Comparison of ENCODE assay signal across 9 cellular contexts in genomic region chr17:19376799-19377198, GRCh38. TPM values are rescaled to one million over a fixed set of nuclear protein-coding genes. Genes with fewer than 3 reads are reported as not detected.
DNase-seq lines count a peak whose midpoint lies in the region; ATAC-seq lines count a peak whose summit lies in the region.
"Had no signal": no experiment of that assay in that cellular context is flagged by ENCODE, and none has a peak within 500 bp of the region (broad histone marks: within the 10 kb centered on the region; RNA-seq: fewer than 3 reads in every experiment).

No MANE protein-coding gene starts in this region.

- no peaks in the 10 kb centered on the region for H3K4me1 ChIP-seq in right cardiac atrium (ENCODE audit: control insufficient read depth, insufficient read depth, low read length)

- intact Hi-C loops in right cardiac atrium (cut with DNase I) = loop anchor here in 1 of 4 donors (5.0 kb wide), 1 partner anchor 131 kb away; no protein-coding TSS in a partner anchor

- H3K9me3 Mint-ChIP-seq in activated naive CD4-positive, alpha-beta T cell treated with anti-CD3 and anti-CD28 coated beads, Interleukin-2, amount 50 U/mL, for 24 hours = no peaks in the 10 kb centered on the region
- no peaks in the 10 kb centered on the region for H3K9me3 Mint-ChIP-seq in T-helper 2 cell treated with Interferon-gamma antibody and Interleukin-4, amounts not matched to agents 5 μg/mL and 100 μg/mL, for 36 hours
- H3K9me3 Mint-ChIP-seq in stimulated activated memory B cell treated with anti-CD40 and anti-IgM and Interleukin-4, amounts not matched to agents 10 μg/mL and 1 μg/mL and 100 μg/mL, for 72 hours = no peaks in the 10 kb centered on the region

- no peak for DNase-seq in activated naive CD4-positive, alpha-beta T cell treated with anti-CD3 and anti-CD28 coated beads, Interleukin-2, amount 50 U/mL, for 16 hours
- no peak for DNase-seq in T-helper 2 cell treated with Interferon-gamma antibody and Interleukin-4, amounts not matched to agents 5 μg/mL and 100 μg/mL, for 36 hours (ENCODE audit: low spot score)
- no peak for DNase-seq in right cardiac atrium
- DNase-seq in AG08395 (ENCODE audit: low spot score) = no peak
- no peak for DNase-seq in activated gamma-delta T cell (lab: John Stamatoyannopoulos, UW)

- WGBS in right cardiac atrium = 59% methylated on average over 2 of the region's 2 CpGs

- H3K4me3 ChIP-seq in right cardiac atrium (ENCODE audit: low read length) = peak overlapping the region; percentile 63

- H3K36me3 Mint-ChIP-seq in activated naive CD4-positive, alpha-beta T cell treated with anti-CD3 and anti-CD28 coated beads, Interleukin-2, amount 50 U/mL, for 24 hours = peaks cover 7% of the 10 kb centered on the region
- peaks cover 25% of the 10 kb centered on the region for H3K36me3 Mint-ChIP-seq in T-helper 2 cell treated with Interferon-gamma antibody and Interleukin-4, amounts not matched to agents 5 μg/mL and 100 μg/mL, for 36 hours (ENCODE audit: low read depth)
- H3K36me3 Mint-ChIP-seq in stimulated activated memory B cell treated with anti-CD40 and anti-IgM and Interleukin-4, amounts not matched to agents 10 μg/mL and 1 μg/mL and 100 μg/mL, for 72 hours = peaks cover 16% of the 10 kb centered on the region

- H3K27ac Mint-ChIP-seq in activated naive CD4-positive, alpha-beta T cell treated with anti-CD3 and anti-CD28 coated beads, Interleukin-2, amount 50 U/mL, for 24 hours = peak overlapping the region; percentile 95
- H3K27ac Mint-ChIP-seq in T-helper 2 cell treated with Interferon-gamma antibody and Interleukin-4, amounts not matched to agents 5 μg/mL and 100 μg/mL, for 36 hours = peak overlapping the region; percentile 97
- peak overlapping the region; percentile 97 for H3K27ac Mint-ChIP-seq in stimulated activated memory B cell treated with anti-CD40 and anti-IgM and Interleukin-4, amounts not matched to agents 10 μg/mL and 1 μg/mL and 100 μg/mL, for 72 hours

- H3K4me1 Mint-ChIP-seq in activated naive CD4-positive, alpha-beta T cell treated with anti-CD3 and anti-CD28 coated beads, Interleukin-2, amount 50 U/mL, for 24 hours = peaks cover 21% of the 10 kb centered on the region
- H3K4me1 Mint-ChIP-seq in T-helper 2 cell treated with Interferon-gamma antibody and Interleukin-4, amounts not matched to agents 5 μg/mL and 100 μg/mL, for 36 hours (ENCODE audit: low read depth) = peaks cover 33% of the 10 kb centered on the region
- peaks cover 45% of the 10 kb centered on the region for H3K4me1 Mint-ChIP-seq in stimulated activated memory B cell treated with anti-CD40 and anti-IgM and Interleukin-4, amounts not matched to agents 10 μg/mL and 1 μg/mL and 100 μg/mL, for 72 hours

- ATAC-seq in right cardiac atrium (no peak), HG02763 (IDR thresholded peaks at IDR 0.05; ENCODE audit: unreplicated experiment) (no peak)
- ATAC-seq in stimulated activated memory B cell treated with anti-CD40 and anti-IgM and Interleukin-4, amounts not matched to agents 10 μg/mL and 1 μg/mL and 100 μg/mL, for 72 hours = no peak

- H3K27me3 ChIP-seq in right cardiac atrium (ENCODE audit: control insufficient read depth, insufficient read depth) = no peaks in the 10 kb centered on the region

- peak overlapping the region; percentile 96 for H3K4me3 Mint-ChIP-seq in activated naive CD4-positive, alpha-beta T cell treated with anti-CD3 and anti-CD28 coated beads, Interleukin-2, amount 50 U/mL, for 24 hours
- peak overlapping the region; percentile 93 for H3K4me3 Mint-ChIP-seq in T-helper 2 cell treated with Interferon-gamma antibody and Interleukin-4, amounts not matched to agents 5 μg/mL and 100 μg/mL, for 36 hours
- peak overlapping the region; percentile 99 for H3K4me3 Mint-ChIP-seq in stimulated activated memory B cell treated with anti-CD40 and anti-IgM and Interleukin-4, amounts not matched to agents 10 μg/mL and 1 μg/mL and 100 μg/mL, for 72 hours

- no peak overlapping the region for H3K27ac ChIP-seq in right cardiac atrium (ENCODE audit: low read length)

- H3K27me3 Mint-ChIP-seq in activated naive CD4-positive, alpha-beta T cell treated with anti-CD3 and anti-CD28 coated beads, Interleukin-2, amount 50 U/mL, for 24 hours = no peaks in the 10 kb centered on the region
- H3K27me3 Mint-ChIP-seq in T-helper 2 cell treated with Interferon-gamma antibody and Interleukin-4, amounts not matched to agents 5 μg/mL and 100 μg/mL, for 36 hours (ENCODE audit: low read depth) = no peaks in the 10 kb centered on the region
- H3K27me3 Mint-ChIP-seq in stimulated activated memory B cell treated with anti-CD40 and anti-IgM and Interleukin-4, amounts not matched to agents 10 μg/mL and 1 μg/mL and 100 μg/mL, for 72 hours = no peaks in the 10 kb centered on the region

- H3K9me3 ChIP-seq in right cardiac atrium (ENCODE audit: control insufficient read depth, low read length) = no peaks in the 10 kb centered on the region

RNA-seq across cellular contexts. Expression of gene MAPK7, which starts 1.5 kb away (rescaled TPM):
- total RNA-seq in right cardiac atrium = 10 to 100 TPM; 13.3 to 16.7 (median 16.3) TPM
- polyA plus RNA-seq in right cardiac atrium = 9.0 TPM

RNA-seq across cellular contexts. Expression of gene MFAP4, which starts 10.2 kb away (rescaled TPM):
- 100 to 1,000 TPM in 3 of 4 donors, 10 to 100 TPM in 1; 92.8 to 160 (median 131) TPM for total RNA-seq in right cardiac atrium
- polyA plus RNA-seq in right cardiac atrium = 95.2 TPM
- total RNA-seq: glomerular endothelial cell had no signal

RNA-seq across cellular contexts. Expression of gene B9D1, which starts 14.3 kb away (rescaled TPM):
- 10 to 100 TPM in 3 of 4 donors, 1 to 10 TPM in 1; 9.8 to 14.6 (median 12.1) TPM for total RNA-seq in right cardiac atrium
- polyA plus RNA-seq in right cardiac atrium = 20.9 TPM

RNA-seq across cellular contexts. Expression of gene RNF112, which starts 34.2 kb away (rescaled TPM):
- 1 to 10 TPM; 2.5 to 6.3 (median 4.4) TPM for total RNA-seq in right cardiac atrium
- polyA plus RNA-seq in right cardiac atrium = 3.3 TPM
